24 cellular contexts compared by ENCODE assay signal in the genomic region with DNA sequence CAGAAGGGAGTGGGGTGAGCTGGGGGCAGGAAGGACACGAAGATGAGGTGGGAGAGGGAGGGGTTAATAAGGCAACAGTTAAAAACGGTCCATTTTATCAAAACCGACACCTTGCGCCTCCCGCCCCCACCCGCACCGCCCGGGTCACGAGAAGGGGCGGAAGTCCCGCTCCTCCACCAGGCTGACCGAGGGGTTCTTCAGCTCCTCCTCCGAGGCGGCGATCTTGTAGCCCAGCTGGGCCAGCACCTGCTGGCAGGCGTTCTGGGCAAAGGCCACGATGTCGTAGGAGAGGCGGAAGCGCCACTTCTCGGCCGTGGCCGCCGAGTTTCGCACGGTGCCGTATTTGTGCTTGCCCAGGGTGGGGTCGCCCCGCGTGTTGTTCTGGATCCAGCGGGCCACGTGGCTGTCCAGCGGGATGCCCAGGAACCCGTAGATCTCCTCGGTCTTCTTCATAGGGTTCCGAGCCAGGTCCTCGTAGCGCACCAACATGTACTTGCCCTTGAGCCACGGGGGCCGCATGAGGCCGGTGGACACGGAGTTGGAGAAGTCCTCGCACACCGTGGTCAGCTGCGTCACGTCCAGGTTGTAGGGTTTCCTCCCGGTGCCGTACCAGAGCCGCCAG. TPM values are rescaled to one million over a fixed set of nuclear protein-coding genes. Genes with fewer than 3 reads are reported as not detected.
DNase-seq lines count a peak whose midpoint lies in the region; ATAC-seq and TF ChIP-seq lines count a peak whose summit lies in the region.
"Had no signal": no experiment of that assay in that cellular context is flagged by ENCODE, and none has a peak within 500 bp of the region (broad histone marks: within the 10 kb centered on the region; RNA-seq: fewer than 3 reads in every experiment).

No MANE protein-coding gene starts in this region.

- no peak overlapping the region for H3K4me2 ChIP-seq in neuronal stem cell (ENCODE audit: insufficient read depth, low read length, poor library complexity, severe bottlenecking)
- H3K4me2 ChIP-seq: A549; BLaER1 treated with 17β-estradiol and CSF1 and Interleukin-3, amounts not matched to agents 10 nM and 100 nM had no signal

- H3K36me3 Mint-ChIP-seq in progenitor cell of endocrine pancreas (ENCODE audit: insufficient read depth) = no peaks in the 10 kb centered on the region
- H3K36me3 Mint-ChIP-seq: CD4-positive, alpha-beta memory T cell had no signal

- H3K36me3 ChIP-seq in heart right ventricle (peaks cover 0 to 20% (median 0%) of the 10 kb centered on the region in 9 donors), neuronal stem cell (replicated peaks in 1 of 2; ENCODE audit: control insufficient read depth in 2 of 2, insufficient read depth in 2 of 2, low read length in 2 of 2) (no peaks in the 10 kb centered on the region), testis (ENCODE audit: low read depth, missing control alignments) (no peaks in the 10 kb centered on the region)
- H3K36me3 ChIP-seq: BLaER1 treated with 17β-estradiol and CSF1 and Interleukin-3, amounts not matched to agents 10 nM and 100 nM; MG63; SJCRH30 had no signal

- H3K18ac ChIP-seq in neuronal stem cell (ENCODE audit: low read length) = peak overlapping the region; percentile 41

- intact Hi-C loops in cardiac septum (cut with DNase I) = loop anchor here (10.0 kb wide), 1 partner anchor 245 kb away; no protein-coding TSS in a partner anchor
- intact Hi-C loops in heart right ventricle (cut with DNase I) = loop anchor here in 9 of 10 donors (5.0 to 10.0 kb wide), 11 partner anchors 47 to 277 kb away; no protein-coding TSS in a partner anchor
- intact Hi-C loops in testis (cut with DNase I; ENCODE audit: low total_unique reads) = no loop called here

- H3K4me3 Mint-ChIP-seq in progenitor cell of endocrine pancreas (ENCODE audit: low read depth) = no peak overlapping the region

- peak overlapping the region; percentile 79 for H2BK12ac ChIP-seq in neuronal stem cell (ENCODE audit: low read length)

- no peaks in the 10 kb centered on the region for H3K9me3 Mint-ChIP-seq in progenitor cell of endocrine pancreas (ENCODE audit: low read depth)
- H3K9me3 Mint-ChIP-seq: CD4-positive, alpha-beta memory T cell had no signal

- 85 to 87% methylated on average over 49 of the region's 49 CpGs for WGBS in heart right ventricle, 2 donors
- no CpG with 5 or more reads among the region's 49 CpGs for WGBS in neuronal stem cell (ENCODE audit: extremely low coverage in 2 of 2, insufficient read length in 2 of 2, insufficient replicate concordance in 1 of 2), 2 donors
- WGBS in testis, 2 donors = 68 to 84% methylated on average over 26 to 47 of the region's 49 CpGs

- H3K27ac Mint-ChIP-seq in progenitor cell of endocrine pancreas = no peak overlapping the region
- H3K27ac Mint-ChIP-seq: CD4-positive, alpha-beta memory T cell had no signal

- H2BK15ac ChIP-seq in neuronal stem cell (ENCODE audit: low read length) = peak overlapping the region; percentile 80

- DNase-seq in cardiac septum (ENCODE audit: low spot score) (peak; percentile 39), heart right ventricle (no peak), HuH-7 (ENCODE audit: low spot score) (peak; percentile 2), neuronal stem cell (ENCODE audit: low spot score) (no peak), testis (no peak), OCI-M1 (lab: John Stamatoyannopoulos, UW) (no peak), HUDEP-2 (lab: John Stamatoyannopoulos, UW; ENCODE audit: unreplicated experiment in 76 of 76) (no peak), progenitor cell of endocrine pancreas (ENCODE audit: low spot score, unreplicated experiment) (no peak)
- DNase-seq: AML-193; CD4-positive, alpha-beta memory T cell; COR-L47; KG1; MG63; NCI-H1105 treated with DMSO at 0.1 percent for 48 hours; NCI-H146; NCI-H1930; NCI-H446; NCI-H524 treated with DMSO at 0.1 percent for 48 hours; NCI-H774; PC-3; SJCRH30 had no signal

- no peak overlapping the region for H2AFZ ChIP-seq in neuronal stem cell (ENCODE audit: low read length)

- no peak overlapping the region for H2BK120ac ChIP-seq in neuronal stem cell (ENCODE audit: low read depth, low read length)

- no peaks in the 10 kb centered on the region for H3K9me3 ChIP-seq in heart right ventricle
- no peaks in the 10 kb centered on the region for H3K9me3 ChIP-seq in neuronal stem cell (replicated peaks in 1 of 2; ENCODE audit: control insufficient read depth in 2 of 2, insufficient read depth in 1 of 2, low read depth in 1 of 2, low read length in 2 of 2)
- H3K9me3 ChIP-seq in testis = no peaks in the 10 kb centered on the region
- H3K9me3 ChIP-seq: A549, MG63, SJCRH30 had no signal

- TF ChIP-seq POLR2A in testis (IDR thresholded peaks at IDR 0.05) = no peak

- peak overlapping the region; percentile 76 for H3K23ac ChIP-seq in neuronal stem cell (ENCODE audit: low read depth, low read length, poor library complexity)

- no peak for ATAC-seq in heart right ventricle
- ATAC-seq: A549, PC-3, SK-N-SH treated with all-trans-retinoic acid at 6 μM for 48 hours had no signal

- no peaks in the 10 kb centered on the region for H3K79me1 ChIP-seq in neuronal stem cell (ENCODE audit: low read depth, low read length)

- H2AK5ac ChIP-seq in neuronal stem cell (ENCODE audit: low read depth, low read length) = peak overlapping the region; percentile 67

- H3K27me3 Mint-ChIP-seq in progenitor cell of endocrine pancreas = peaks cover 20% of the 10 kb centered on the region

- H4K8ac ChIP-seq in neuronal stem cell (ENCODE audit: low read depth, low read length) = peak overlapping the region; percentile 9

- no peak overlapping the region for H3K4ac ChIP-seq in neuronal stem cell (ENCODE audit: low read length)

- no peaks in the 10 kb centered on the region for H3K4me1 Mint-ChIP-seq in progenitor cell of endocrine pancreas (ENCODE audit: low read depth)

- H3K4me1 ChIP-seq in heart right ventricle (peaks cover 0 to 34% (median 13%) of the 10 kb centered on the region in 9 donors), neuronal stem cell (ENCODE audit: control insufficient read depth in 2 of 2, insufficient read depth in 1 of 2, low read depth in 1 of 2, low read length in 2 of 2) (peaks cover 0 to 13% of the 10 kb centered on the region in 2 donors), testis (no peaks in the 10 kb centered on the region)
- H3K4me1 ChIP-seq: A549, SJCRH30 had no signal

- H3K4me3 ChIP-seq in heart right ventricle (no peak overlapping the region), neuronal stem cell (ENCODE audit: low read length in 2 of 2) (no peak overlapping the region), testis (peak overlapping the region; percentile 39 to 51)
- H3K4me3 ChIP-seq: A549; BLaER1 treated with 17β-estradiol and CSF1 and Interleukin-3, amounts not matched to agents 10 nM and 100 nM; MG63; SJCRH30 had no signal

- peak overlapping the region; percentile 16 for H4K91ac ChIP-seq in neuronal stem cell (ENCODE audit: low read depth, low read length, poor library complexity)

- no peak overlapping the region for H3K14ac ChIP-seq in neuronal stem cell (ENCODE audit: low read length)

- no peak overlapping the region for H3K9ac ChIP-seq in neuronal stem cell (ENCODE audit: low read depth, low read length, poor library complexity)
- H3K9ac ChIP-seq: BLaER1 treated with 17β-estradiol and CSF1 and Interleukin-3, amounts not matched to agents 10 nM and 100 nM had no signal

- H3K27me3 ChIP-seq in heart right ventricle = peaks cover 0 to 28% (median 10%) of the 10 kb centered on the region in 7 donors
- peaks cover 0 to 13% (median 0%) of the 10 kb centered on the region in 3 experiments for H3K27me3 ChIP-seq in neuronal stem cell (ENCODE audit: control insufficient read depth in 3 of 3, insufficient read depth in 3 of 3, low read depth in 1 of 3, low read length in 3 of 3)
- no peaks in the 10 kb centered on the region for H3K27me3 ChIP-seq in testis
- H3K27me3 ChIP-seq: BLaER1 treated with 17β-estradiol and CSF1 and Interleukin-3, amounts not matched to agents 10 nM and 100 nM; MG63; SJCRH30 had no signal

- H3K27ac ChIP-seq in heart right ventricle = no peak overlapping the region
- no peak overlapping the region for H3K27ac ChIP-seq in neuronal stem cell (replicated peaks; ENCODE audit: low read length)
- no peak overlapping the region for H3K27ac ChIP-seq in testis
- H3K27ac ChIP-seq: A549; BLaER1 treated with 17β-estradiol and CSF1 and Interleukin-3, amounts not matched to agents 10 nM and 100 nM; SJCRH30 had no signal

- H2BK5ac ChIP-seq in neuronal stem cell (ENCODE audit: low read length) = peak overlapping the region; percentile 40

- TF ChIP-seq CTCF in heart right ventricle (IDR thresholded peaks at IDR 0.05) = no peak
- no peak for TF ChIP-seq CTCF in testis (IDR thresholded peaks at IDR 0.05)
- no peak for TF ChIP-seq CTCF in progenitor cell of endocrine pancreas (IDR thresholded peaks at IDR 0.05; ENCODE audit: unreplicated experiment)

RNA-seq across cellular contexts. Expression of a gene that starts 15.8 kb away (rescaled TPM):
- 2.6 TPM for total RNA-seq in cardiac septum
- total RNA-seq in heart right ventricle = 1 to 10 TPM in 9 of 10 donors, under 1 TPM in 1; 0.53 to 7.7 (median 1.5) TPM
- polyA plus RNA-seq in heart right ventricle = 1 to 10 TPM; 2.5 to 5.2 TPM
- polyA plus RNA-seq in neuronal stem cell (2013, experiment 1 of 2) = 2.3 TPM
- 2.4 TPM for polyA plus RNA-seq in neuronal stem cell (2013, experiment 2 of 2)
- total RNA-seq in testis = 10 to 100 TPM in 1 of 2 donors, 1 to 10 TPM in 1; 6.2 to 10.6 TPM
- 17.1 TPM for polyA plus RNA-seq in testis (ENCODE audit: insufficient read depth, low read depth, low replicate concordance)
- total RNA-seq in progenitor cell of endocrine pancreas = 0.31 and 0.36 TPM in 2 replicates
- total RNA-seq: CD4-positive, alpha-beta memory T cell; PC-3; SJCRH30 had no signal
- polyA plus RNA-seq: CD4-positive, alpha-beta memory T cell had no signal

Comparison
In these comparisons a context has a peak if more than half of its experiments do, and no peak if none do; other contexts are left out.
1. DNase-seq: peak in cardiac septum (single experiment) and HuH-7 (single experiment); none in heart right ventricle (0 of 2), neuronal stem cell (single experiment), testis (single experiment), OCI-M1 (single experiment), HUDEP-2 (0 of 76) and progenitor cell of endocrine pancreas (single experiment).
2. H3K4me3 ChIP-seq: peak in testis (2 of 2); none in heart right ventricle (0 of 10) and neuronal stem cell (0 of 2).